Comparison of ENCODE assay signal across 1 cellular context in genomic region chr7:106660862-106661720, GRCh38.
TF ChIP-seq lines count a peak whose summit lies in the region.

CCDC71L (minus strand) TSS chr7:106661158; CDS start chr7:106660896, 262 bp downstream.

TF ChIP-seq in HEK293, 187 proteins besides CTCF, POLR2A, EP300 and RAD21 (continued from another document and continues in another):
- TF ChIP-seq, protein P1, sequence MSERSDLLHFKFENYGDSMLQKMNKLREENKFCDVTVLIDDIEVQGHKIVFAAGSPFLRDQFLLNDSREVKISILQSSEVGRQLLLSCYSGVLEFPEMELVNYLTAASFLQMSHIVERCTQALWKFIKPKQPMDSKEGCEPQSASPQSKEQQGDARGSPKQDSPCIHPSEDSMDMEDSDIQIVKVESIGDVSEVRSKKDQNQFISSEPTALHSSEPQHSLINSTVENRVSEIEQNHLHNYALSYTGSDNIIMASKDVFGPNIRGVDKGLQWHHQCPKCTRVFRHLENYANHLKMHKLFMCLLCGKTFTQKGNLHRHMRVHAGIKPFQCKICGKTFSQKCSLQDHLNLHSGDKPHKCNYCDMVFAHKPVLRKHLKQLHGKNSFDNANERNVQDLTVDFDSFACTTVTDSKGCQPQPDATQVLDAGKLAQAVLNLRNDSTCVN (tag by site-specific recombination; optimal IDR thresholded peaks at IDR 0.05): peak; percentile 43
- TF ChIP-seq, protein P2, sequence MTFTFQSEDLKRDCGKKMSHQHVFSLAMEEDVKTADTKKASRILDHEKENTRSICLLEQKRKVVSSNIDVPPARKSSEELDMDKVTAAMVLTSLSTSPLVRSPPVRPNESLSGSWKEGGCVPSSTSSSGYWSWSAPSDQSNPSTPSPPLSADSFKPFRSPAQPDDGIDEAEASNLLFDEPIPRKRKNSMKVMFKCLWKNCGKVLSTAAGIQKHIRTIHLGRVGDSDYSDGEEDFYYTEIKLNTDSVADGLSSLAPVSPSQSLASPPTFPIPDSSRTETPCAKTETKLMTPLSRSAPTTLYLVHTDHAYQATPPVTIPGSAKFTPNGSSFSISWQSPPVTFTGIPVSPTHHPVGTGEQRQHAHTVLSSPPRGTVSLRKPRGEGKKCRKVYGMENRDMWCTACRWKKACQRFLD (tag by site-specific recombination; IDR thresholded peaks at IDR 0.05): no peak
- TF ChIP-seq ELK4 (IDR thresholded peaks at IDR 0.05; ENCODE audit: borderline replicate concordance, low read depth, low read length) (no peak), ZNF549 (tag by site-specific recombination; IDR thresholded peaks at IDR 0.05) (no peak), ZNF24 (tag by site-specific recombination; IDR thresholded peaks at IDR 0.05) (peak; percentile 37; the same call in 1 of the 2 replicates), ZNF175 (tag by site-specific recombination; IDR thresholded peaks at IDR 0.05) (no peak), ATF2 (tag by site-specific recombination; IDR thresholded peaks at IDR 0.05; ENCODE audit: low read depth) (no peak), ZBTB20 (tag by site-specific recombination; IDR thresholded peaks at IDR 0.05) (peak; percentile 80), HIC1 (tag by site-specific recombination; IDR thresholded peaks at IDR 0.05) (peak; percentile 91), REPIN1 (tag by site-specific recombination; IDR thresholded peaks at IDR 0.05; ENCODE audit: low read depth) (no peak), ZNF473 (tag by site-specific recombination; IDR thresholded peaks at IDR 0.05) (no peak), BCL11B (tag by site-specific recombination; IDR thresholded peaks at IDR 0.05; ENCODE audit: low read depth) (no peak), ZNF449 (tag by site-specific recombination; IDR thresholded peaks at IDR 0.05) (no peak), ZNF341 (tag by site-specific recombination; IDR thresholded peaks at IDR 0.05; ENCODE audit: low read depth) (peak; percentile 40), ZNF596 (tag by site-specific recombination; IDR thresholded peaks at IDR 0.05) (0 out of 2 replicates have a peak, but pooled peaks have one; percentile 6), ZNF174 (tag by site-specific recombination; IDR thresholded peaks at IDR 0.05) (no peak), ZNF155 (tag by site-specific recombination; IDR thresholded peaks at IDR 0.05) (no peak), ZNF280D (tag by site-specific recombination; IDR thresholded peaks at IDR 0.05) (peak; percentile 15; the same call in 1 of the 2 replicates), ZNF157 (tag by site-specific recombination; IDR thresholded peaks at IDR 0.05) (no peak), ZNF10 (tag by site-specific recombination; IDR thresholded peaks at IDR 0.05) (no peak), KLF16 (tag by site-specific recombination; IDR thresholded peaks at IDR 0.05) (peak; percentile 21; the same call in 1 of the 2 replicates), ZEB2 (tag by site-specific recombination; IDR thresholded peaks at IDR 0.05) (peak; percentile 90), PRDM6 (tag by site-specific recombination; IDR thresholded peaks at IDR 0.05) (no peak), GLIS2 (tag by site-specific recombination; IDR thresholded peaks at IDR 0.05) (peak; percentile 61), ZNF274 (IDR thresholded peaks at IDR 0.05; ENCODE audit: low read length) (no peak), ZNF274 (tag by site-specific recombination; IDR thresholded peaks at IDR 0.05; ENCODE audit: borderline replicate concordance) (no peak), ZNF391 (tag by site-specific recombination; IDR thresholded peaks at IDR 0.05; ENCODE audit: borderline replicate concordance, low read depth) (no peak), KLF10 (tag by site-specific recombination; IDR thresholded peaks at IDR 0.05) (0 out of 2 replicates have a peak, but pooled peaks have one; percentile 18), ZNF664 (tag by site-specific recombination; IDR thresholded peaks at IDR 0.05) (no peak), SP2 (tag by site-specific recombination; IDR thresholded peaks at IDR 0.05) (peak; percentile 94), EGR2 (tag by site-specific recombination; IDR thresholded peaks at IDR 0.05; ENCODE audit: low read depth) (peak; percentile 92), ZNF335 (tag by site-specific recombination; conservative IDR thresholded peaks at IDR 0.05) (peak; percentile 53), SP3 (tag by site-specific recombination; IDR thresholded peaks at IDR 0.05) (peak; percentile 96), WT1 (tag by site-specific recombination; IDR thresholded peaks at IDR 0.05) (no peak)
- TF ChIP-seq, protein P3, sequence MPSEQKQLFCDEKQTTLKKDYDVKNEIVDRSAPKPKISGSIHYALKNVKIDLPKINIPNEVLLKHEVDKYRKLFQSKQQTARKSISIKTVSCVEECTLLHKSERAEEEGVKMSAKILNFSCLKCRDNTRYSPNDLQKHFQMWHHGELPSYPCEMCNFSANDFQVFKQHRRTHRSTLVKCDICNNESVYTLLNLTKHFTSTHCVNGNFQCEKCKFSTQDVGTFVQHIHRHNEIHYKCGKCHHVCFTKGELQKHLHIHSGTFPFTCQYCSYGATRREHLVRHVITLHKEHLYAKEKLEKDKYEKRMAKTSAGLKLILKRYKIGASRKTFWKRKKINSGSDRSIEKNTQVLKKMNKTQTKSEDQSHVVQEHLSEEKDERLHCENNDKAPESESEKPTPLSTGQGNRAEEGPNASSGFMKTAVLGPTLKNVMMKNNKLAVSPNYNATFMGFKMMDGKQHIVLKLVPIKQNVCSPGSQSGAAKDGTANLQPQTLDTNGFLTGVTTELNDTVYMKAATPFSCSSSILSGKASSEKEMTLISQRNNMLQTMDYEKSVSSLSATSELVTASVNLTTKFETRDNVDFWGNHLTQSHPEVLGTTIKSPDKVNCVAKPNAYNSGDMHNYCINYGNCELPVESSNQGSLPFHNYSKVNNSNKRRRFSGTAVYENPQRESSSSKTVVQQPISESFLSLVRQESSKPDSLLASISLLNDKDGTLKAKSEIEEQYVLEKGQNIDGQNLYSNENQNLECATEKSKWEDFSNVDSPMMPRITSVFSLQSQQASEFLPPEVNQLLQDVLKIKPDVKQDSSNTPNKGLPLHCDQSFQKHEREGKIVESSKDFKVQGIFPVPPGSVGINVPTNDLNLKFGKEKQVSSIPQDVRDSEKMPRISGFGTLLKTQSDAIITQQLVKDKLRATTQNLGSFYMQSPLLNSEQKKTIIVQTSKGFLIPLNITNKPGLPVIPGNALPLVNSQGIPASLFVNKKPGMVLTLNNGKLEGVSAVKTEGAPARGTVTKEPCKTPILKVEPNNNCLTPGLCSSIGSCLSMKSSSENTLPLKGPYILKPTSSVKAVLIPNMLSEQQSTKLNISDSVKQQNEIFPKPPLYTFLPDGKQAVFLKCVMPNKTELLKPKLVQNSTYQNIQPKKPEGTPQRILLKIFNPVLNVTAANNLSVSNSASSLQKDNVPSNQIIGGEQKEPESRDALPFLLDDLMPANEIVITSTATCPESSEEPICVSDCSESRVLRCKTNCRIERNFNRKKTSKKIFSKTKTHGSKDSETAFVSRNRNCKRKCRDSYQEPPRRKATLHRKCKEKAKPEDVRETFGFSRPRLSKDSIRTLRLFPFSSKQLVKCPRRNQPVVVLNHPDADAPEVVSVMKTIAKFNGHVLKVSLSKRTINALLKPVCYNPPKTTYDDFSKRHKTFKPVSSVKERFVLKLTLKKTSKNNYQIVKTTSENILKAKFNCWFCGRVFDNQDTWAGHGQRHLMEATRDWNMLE (tag by site-specific recombination; conservative IDR thresholded peaks at IDR 0.05; ENCODE audit: low read depth): peak; percentile 86
